ENCODE assay signal across 7 cellular contexts in the genomic region with DNA sequence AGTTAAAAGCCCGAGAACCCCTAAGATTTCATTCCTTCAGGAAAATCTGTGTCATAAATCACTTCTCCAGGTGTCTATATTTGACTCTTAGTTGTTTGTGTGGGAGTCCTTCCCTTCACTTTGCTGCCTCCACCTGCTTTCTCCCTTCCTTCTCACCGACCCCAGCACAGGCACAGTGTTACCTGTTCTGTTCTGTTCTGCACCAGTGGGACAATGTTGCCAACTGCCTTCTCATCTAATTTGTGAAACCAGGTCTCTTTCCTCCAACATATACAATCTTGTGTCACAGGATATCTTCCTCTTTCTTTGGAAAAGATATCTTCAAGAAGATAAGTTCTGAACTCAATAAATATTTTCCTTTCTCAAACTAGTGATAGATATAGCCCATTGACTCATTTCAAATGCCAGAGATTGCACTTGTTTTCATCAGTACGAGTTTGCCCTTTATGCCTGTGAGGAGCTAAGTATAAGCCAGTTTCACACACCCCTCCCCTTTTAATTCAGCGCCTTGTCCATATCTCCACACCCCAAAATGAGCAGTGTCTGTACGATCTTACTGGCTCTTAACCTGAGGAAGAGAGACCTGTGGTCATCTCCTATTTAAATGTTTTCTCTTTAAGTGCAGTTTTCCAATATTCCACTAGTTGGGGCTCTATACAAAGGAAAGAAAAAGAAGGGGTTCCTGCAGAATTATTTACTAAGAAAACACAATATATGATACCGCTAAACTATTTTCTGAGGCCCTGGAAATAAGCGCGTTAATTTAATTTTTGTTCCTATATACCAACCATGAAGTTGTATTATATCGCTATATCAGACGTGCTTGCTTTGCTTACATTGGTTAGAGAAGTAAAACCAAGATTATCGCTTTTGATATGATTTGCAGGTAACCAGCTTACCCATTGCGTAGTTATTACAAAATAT.
DNase-seq lines count a peak whose midpoint lies in the region; ATAC-seq, FAIRE-seq and TF ChIP-seq lines count a peak whose summit lies in the region.

No MANE protein-coding gene starts in this region.

- peak; percentile 36 for ATAC-seq in HG02623 (IDR thresholded peaks at IDR 0.05; ENCODE audit: unreplicated experiment)

- TF ChIP-seq CTCF in astrocyte of the cerebellum (IDR thresholded peaks at IDR 0.05; ENCODE audit: low read depth, low read length, missing control alignments) (peak; percentile 70), keratinocyte (optimal IDR thresholded peaks at IDR 0.05 in 1 of 3, IDR thresholded peaks at IDR 0.05 in 1 of 3, conservative IDR thresholded peaks at IDR 0.05 in 1 of 3; ENCODE audit: extremely low read depth in 1 of 3, insufficient read depth in 2 of 3, low read length in 3 of 3) (peak in 2 of 3 experiments; percentile 72 to 82)

- no peaks in the 10 kb centered on the region for H3K36me3 ChIP-seq in keratinocyte (ENCODE audit: control insufficient read depth in 2 of 2, extremely low read depth in 1 of 2, insufficient read depth in 2 of 2, low read length in 2 of 2)

- dilution Hi-C loops in keratinocyte (cut with MboI; ENCODE audit: extremely low pct_ligation_motif_present, low sequenced_read_pairs) = no loop called here

- DNase-seq in ELR (ENCODE audit: low read depth) = peak; percentile 75
- peak; percentile 28 to 57 for DNase-seq in NCI-H526 (lab: John Stamatoyannopoulos, UW)
- DNase-seq in astrocyte of the cerebellum (ENCODE audit: low read depth) = no peak
- no peak for DNase-seq in keratinocyte (ENCODE audit: low read depth, low spot score)
- DNase-seq in superior temporal gyrus (ENCODE audit: extremely low spot score) = peak; percentile 88
- no peak for DNase-seq in posterior vena cava (ENCODE audit: low spot score)

- peak overlapping the region; percentile 69 for H2AFZ ChIP-seq in keratinocyte (ENCODE audit: control insufficient read depth, low read length)

- H3K9me1 ChIP-seq in keratinocyte (ENCODE audit: control insufficient read depth, extremely low read depth, insufficient read depth, low read length) = no peaks in the 10 kb centered on the region

- H3K27me3 ChIP-seq in keratinocyte (ENCODE audit: control insufficient read depth, extremely low read depth, insufficient read depth, low read length) = no peaks in the 10 kb centered on the region

- H3K4me1 ChIP-seq in keratinocyte (ENCODE audit: control insufficient read depth, extremely low read depth, insufficient read depth, low read length) = peaks cover 30% of the 10 kb centered on the region

- H3K9me3 ChIP-seq in keratinocyte (ENCODE audit: control insufficient read depth, low read depth, low read length) = no peaks in the 10 kb centered on the region

- H4K20me1 ChIP-seq in keratinocyte (ENCODE audit: control insufficient read depth, extremely low read depth, insufficient read depth, low read length) = no peaks in the 10 kb centered on the region

- intact Hi-C loops in posterior vena cava (cut with DNase I) = loop anchor here in 1 of 2 donors (10.0 kb wide), 1 partner anchor 830 kb away; no protein-coding TSS in a partner anchor

- no peak overlapping the region for H3K4me3 ChIP-seq in astrocyte of the cerebellum (ENCODE audit: low read depth, low read length)
- H3K4me3 ChIP-seq in keratinocyte (ENCODE audit: control insufficient read depth in 2 of 3, extremely low read depth in 1 of 3, insufficient read depth in 2 of 3, low read depth in 1 of 3, low read length in 3 of 3) = peak overlapping the region in 1 of 3 experiments; percentile 9

- H3K79me2 ChIP-seq in keratinocyte (ENCODE audit: control insufficient read depth, insufficient read depth, low read length) = no peaks in the 10 kb centered on the region

- peak overlapping the region; percentile 62 for H3K4me2 ChIP-seq in keratinocyte (ENCODE audit: control insufficient read depth, extremely low read depth, insufficient read depth, low read depth, low read length)

- peak; percentile 86 for FAIRE-seq in keratinocyte (lab: Jason Lieb, UNC)

- peak overlapping the region; percentile 53 for H3K27ac ChIP-seq in keratinocyte (ENCODE audit: control insufficient read depth, insufficient read depth, low read length)

- in situ Hi-C loops in astrocyte of the cerebellum (cut with HindIII; ENCODE audit: low sequenced_read_pairs) = no loop called here

- H3K9ac ChIP-seq in keratinocyte (ENCODE audit: control insufficient read depth, extremely low read depth, insufficient read depth, low read length) = peak overlapping the region; percentile 35

Comparison
In these comparisons a context has a peak if more than half of its experiments do, and no peak if none do; other contexts are left out.
1. DNase-seq: peak in ELR (single experiment), NCI-H526 (2 of 2) and superior temporal gyrus (single experiment); none in astrocyte of the cerebellum (single experiment), keratinocyte (single experiment) and posterior vena cava (single experiment).